Comparison of ENCODE assay signal across 8 cellular contexts in the genomic region with DNA sequence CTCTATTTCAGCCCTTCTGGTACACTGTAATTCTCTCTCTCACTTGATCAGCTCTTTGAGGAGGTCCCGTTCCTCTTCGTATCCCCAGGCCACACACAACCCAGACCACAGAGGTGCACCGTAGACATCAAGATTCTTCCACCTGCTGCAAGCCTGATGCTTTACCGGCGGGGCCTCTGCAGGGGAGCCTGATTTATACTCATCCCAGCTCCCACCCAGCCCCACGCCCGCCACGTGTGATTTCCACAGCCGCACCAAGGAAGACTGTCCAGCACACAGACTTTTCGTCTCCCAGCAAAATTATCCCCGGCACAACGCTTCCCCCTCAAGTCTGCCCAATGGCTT. TPM values are rescaled to one million over a fixed set of nuclear protein-coding genes. Genes with fewer than 3 reads are reported as not detected.
DNase-seq lines count a peak whose midpoint lies in the region; ATAC-seq lines count a peak whose summit lies in the region.

No MANE protein-coding gene starts in this region.

- peaks cover 8% of the 10 kb centered on the region for H3K36me3 Mint-ChIP-seq in activated CD4-positive, alpha-beta T cell treated with anti-CD3 and anti-CD28 coated beads, Interleukin-2, amount 10 ng/mL, durations not matched to agents 24 days and 14 days (ENCODE audit: low read depth)
- no peaks in the 10 kb centered on the region for H3K36me3 Mint-ChIP-seq in activated naive CD4-positive, alpha-beta T cell treated with anti-CD3 and anti-CD28 coated beads, Interleukin-2, amount 50 U/mL, for 24 hours

- H3K27ac ChIP-seq in skin epidermis, result peak overlapping the region in 13 of 21 experiments; percentile 17 to 80 (median 66)

- ATAC-seq in HG03342 (IDR thresholded peaks at IDR 0.05; ENCODE audit: unreplicated experiment), result peak; percentile 4

- H3K9me3 Mint-ChIP-seq in activated CD4-positive, alpha-beta T cell treated with anti-CD3 and anti-CD28 coated beads, Interleukin-2, amount 10 ng/mL, durations not matched to agents 24 days and 14 days, result no peaks in the 10 kb centered on the region
- no peaks in the 10 kb centered on the region for H3K9me3 Mint-ChIP-seq in activated naive CD4-positive, alpha-beta T cell treated with anti-CD3 and anti-CD28 coated beads, Interleukin-2, amount 50 U/mL, for 24 hours

- no peak for DNase-seq in activated CD4-positive, alpha-beta T cell treated with anti-CD3 and anti-CD28 coated beads, Interleukin-2, amount 10 ng/mL, durations not matched to agents 24 days and 14 days
- DNase-seq in activated CD4-positive, alpha-beta T cell treated with anti-CD3 and anti-CD28 coated beads, Interleukin-2, amount 50 U/mL, for 4 hours, result no peak
- DNase-seq in cortex of kidney (lab: John Stamatoyannopoulos, UW) (no peak), NCI-H1048 (lab: John Stamatoyannopoulos, UW) (no peak)

- H3K9me3 ChIP-seq in iPS-18c (ENCODE audit: control insufficient read depth, insufficient read depth, low read length), result no peaks in the 10 kb centered on the region

- H3K4me3 Mint-ChIP-seq in activated CD4-positive, alpha-beta T cell treated with anti-CD3 and anti-CD28 coated beads, Interleukin-2, amount 10 ng/mL, durations not matched to agents 24 days and 14 days, result peak overlapping the region; percentile 93
- peak overlapping the region; percentile 88 for H3K4me3 Mint-ChIP-seq in activated naive CD4-positive, alpha-beta T cell treated with anti-CD3 and anti-CD28 coated beads, Interleukin-2, amount 50 U/mL, for 24 hours

- H3K4me3 ChIP-seq in iPS-18c (ENCODE audit: insufficient read depth, low read depth, low read length) (peak overlapping the region; percentile 64), skin epidermis (peak overlapping the region; percentile 70 to 97 (median 77))

- intact Hi-C loops in activated CD4-positive, alpha-beta T cell treated with anti-CD3 and anti-CD28 coated beads, Interleukin-2, amount 10 ng/mL, durations not matched to agents 24 days and 14 days (cut with micrococcal nuclease), result loop anchor here (10.0 kb wide), 1 partner anchor 1532 kb away; no protein-coding TSS in a partner anchor

- H3K27me3 Mint-ChIP-seq in activated CD4-positive, alpha-beta T cell treated with anti-CD3 and anti-CD28 coated beads, Interleukin-2, amount 10 ng/mL, durations not matched to agents 24 days and 14 days, result no peaks in the 10 kb centered on the region
- no peaks in the 10 kb centered on the region for H3K27me3 Mint-ChIP-seq in activated naive CD4-positive, alpha-beta T cell treated with anti-CD3 and anti-CD28 coated beads, Interleukin-2, amount 50 U/mL, for 24 hours

- H3K4me1 Mint-ChIP-seq in activated CD4-positive, alpha-beta T cell treated with anti-CD3 and anti-CD28 coated beads, Interleukin-2, amount 10 ng/mL, durations not matched to agents 24 days and 14 days, result peaks cover 23% of the 10 kb centered on the region
- H3K4me1 Mint-ChIP-seq in activated naive CD4-positive, alpha-beta T cell treated with anti-CD3 and anti-CD28 coated beads, Interleukin-2, amount 50 U/mL, for 24 hours, result peaks cover 34% of the 10 kb centered on the region

- peak overlapping the region; percentile 88 for H3K27ac Mint-ChIP-seq in activated CD4-positive, alpha-beta T cell treated with anti-CD3 and anti-CD28 coated beads, Interleukin-2, amount 10 ng/mL, durations not matched to agents 24 days and 14 days
- H3K27ac Mint-ChIP-seq in activated naive CD4-positive, alpha-beta T cell treated with anti-CD3 and anti-CD28 coated beads, Interleukin-2, amount 50 U/mL, for 24 hours, result peak overlapping the region; percentile 25

RNA-seq across cellular contexts. Expression of a gene that starts 0.7 kb away (rescaled TPM):
- total RNA-seq in activated CD4-positive, alpha-beta T cell treated with anti-CD3 and anti-CD28 coated beads, Interleukin-2, amount 10 ng/mL, durations not matched to agents 24 days and 14 days, result 23.9 and 24.4 TPM in 2 replicates

RNA-seq across cellular contexts. Expression of a gene that starts 59.6 kb away (rescaled TPM):
- 24.3 and 26.5 TPM in 2 replicates for total RNA-seq in activated CD4-positive, alpha-beta T cell treated with anti-CD3 and anti-CD28 coated beads, Interleukin-2, amount 10 ng/mL, durations not matched to agents 24 days and 14 days

RNA-seq across cellular contexts. Expression of a gene that starts 59.8 kb away (rescaled TPM):
- 26.4 and 28.5 TPM in 2 replicates for total RNA-seq in activated CD4-positive, alpha-beta T cell treated with anti-CD3 and anti-CD28 coated beads, Interleukin-2, amount 10 ng/mL, durations not matched to agents 24 days and 14 days
